ENCODE assay signal across 8 cellular contexts in genomic region chr2:188978291-188979081, GRCh38. TPM values are rescaled to one million over a fixed set of nuclear protein-coding genes. Genes with fewer than 3 reads are reported as not detected.
DNase-seq lines count a peak whose midpoint lies in the region; ATAC-seq and TF ChIP-seq lines count a peak whose summit lies in the region.

No MANE protein-coding gene starts in this region.

- H2AFZ ChIP-seq in neural progenitor cell (replicated peaks): peak overlapping the region; percentile 43

- DNase-seq in HuH-7.5 (ENCODE audit: low spot score): peak; percentile 9
- no peak for DNase-seq in coronary artery (ENCODE audit: low spot score)
- peak; percentile 62 for DNase-seq in neural progenitor cell (ENCODE audit: low spot score)
- DNase-seq in DMS79 (lab: John Stamatoyannopoulos, UW): no peak
- no peak for DNase-seq in stimulated activated CD4-positive, alpha-beta T cell treated with anti-CD3 and anti-CD28 coated beads, Interleukin-4, amount 100 ng/mL, for 4 hours
- DNase-seq in activated CD8-positive, alpha-beta memory T cell treated with anti-CD3 and anti-CD28 coated beads for 24 hours: no peak

- peak overlapping the region; percentile 75 to 84 for H3K27ac ChIP-seq in coronary artery
- no peak overlapping the region for H3K27ac ChIP-seq in neural progenitor cell

- H4K20me1 ChIP-seq in neural progenitor cell (ENCODE audit: low read depth): no peaks in the 10 kb centered on the region

- no peaks in the 10 kb centered on the region for H3K79me2 ChIP-seq in neural progenitor cell (ENCODE audit: low read depth)

- no peaks in the 10 kb centered on the region for H3K27me3 ChIP-seq in neural progenitor cell

- H3K4me3 ChIP-seq in coronary artery: peak overlapping the region; percentile 71
- H3K4me3 ChIP-seq in neural progenitor cell: no peak overlapping the region

- no peak overlapping the region for H3K4me3 Mint-ChIP-seq in neural progenitor cell

- no peak overlapping the region for H3K4me2 ChIP-seq in neural progenitor cell

- H3K9ac ChIP-seq in neural progenitor cell: no peak overlapping the region

- peaks cover 24% of the 10 kb centered on the region for H3K4me1 Mint-ChIP-seq in neural progenitor cell

- H3K4me1 ChIP-seq in neural progenitor cell: no peaks in the 10 kb centered on the region

- no peaks in the 10 kb centered on the region for H3K36me3 Mint-ChIP-seq in neural progenitor cell

- H3K27me3 Mint-ChIP-seq in neural progenitor cell (ENCODE audit: insufficient read depth, low read depth): no peaks in the 10 kb centered on the region

- no peaks in the 10 kb centered on the region for H3K36me3 ChIP-seq in neural progenitor cell

- TF ChIP-seq CTCF in coronary artery (IDR thresholded peaks at IDR 0.05): no peak
- peak; percentile 49 for TF ChIP-seq CTCF in neural progenitor cell (IDR thresholded peaks at IDR 0.05)

- H3F3A ChIP-seq in neural progenitor cell (ENCODE audit: low read depth): no peaks in the 10 kb centered on the region

- ATAC-seq in GM18498 (IDR thresholded peaks at IDR 0.05; ENCODE audit: unreplicated experiment): peak; percentile 90
- ATAC-seq in GM21737 (IDR thresholded peaks at IDR 0.05; ENCODE audit: unreplicated experiment): peak; percentile 83

- H3K9me3 Mint-ChIP-seq in neural progenitor cell: no peaks in the 10 kb centered on the region

- H3K27ac Mint-ChIP-seq in neural progenitor cell: peak overlapping the region; percentile 61

- H3K9me3 ChIP-seq in neural progenitor cell (ENCODE audit: low read depth): no peaks in the 10 kb centered on the region

RNA-seq across cellular contexts. Expression of gene COL3A1, which starts 4.3 kb away (rescaled TPM):
- total RNA-seq in neural progenitor cell (ENCODE audit: low replicate concordance): 0.22 TPM in 1 of 2 replicates, not detected in the other

Comparison
In these comparisons a context has a peak if more than half of its experiments do, and no peak if none do; other contexts are left out.
1. DNase-seq: peak in HuH-7.5 (single experiment) and neural progenitor cell (single experiment); none in coronary artery (single experiment), DMS79 (single experiment), stimulated activated CD4-positive, alpha-beta T cell treated with anti-CD3 and anti-CD28 coated beads, Interleukin-4, amount 100 ng/mL, for 4 hours (0 of 2) and activated CD8-positive, alpha-beta memory T cell treated with anti-CD3 and anti-CD28 coated beads for 24 hours (single experiment).